Comparison of ENCODE assay signal across 8 cellular contexts in the genomic region with DNA sequence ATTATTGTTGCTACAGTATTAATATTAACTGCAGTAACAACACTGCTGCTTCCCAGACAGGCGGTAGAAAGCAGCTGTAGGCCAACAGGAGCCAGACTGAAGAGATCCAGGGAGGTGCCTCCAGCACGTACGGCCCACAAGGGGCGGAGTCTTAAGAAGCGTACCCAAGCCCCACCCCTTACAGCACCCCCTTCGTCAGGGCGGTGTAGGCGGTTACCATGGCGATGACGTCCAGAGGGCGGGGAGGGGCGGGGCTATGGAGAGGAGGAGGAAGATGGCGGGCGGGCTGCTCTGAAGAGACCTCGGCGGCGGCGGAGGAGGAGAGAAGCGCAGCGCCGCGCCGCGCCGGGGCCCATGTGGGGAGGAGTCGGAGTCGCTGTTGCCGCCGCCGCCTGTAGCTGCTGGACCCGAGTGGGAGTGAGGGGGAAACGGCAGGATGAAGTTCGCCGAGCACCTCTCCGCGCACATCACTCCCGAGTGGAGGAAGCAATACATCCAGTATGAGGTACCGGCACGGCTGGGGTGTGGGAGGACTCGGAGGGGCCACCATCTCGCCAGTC. TPM values are rescaled to one million over a fixed set of nuclear protein-coding genes. Genes with fewer than 3 reads are reported as not detected.
DNase-seq lines count a peak whose midpoint lies in the region; ATAC-seq and TF ChIP-seq lines count a peak whose summit lies in the region.

TSS of gene XPR1 (plus strand) at position 257 of the 560 bp plus-strand sequence. CDS start at position 437, 180 bp downstream.

- no peaks in the 10 kb centered on the region for H3K36me3 Mint-ChIP-seq in activated CD4-positive, alpha-beta T cell treated with anti-CD3 and anti-CD28 coated beads for 36 hours (ENCODE audit: low read depth)

- TF ChIP-seq CTCF in BJ (IDR thresholded peaks at IDR 0.05; ENCODE audit: insufficient read depth, low read depth, low read length) (peak; percentile 41; the same call in 1 of the 2 replicates), choroid plexus epithelial cell (conservative IDR thresholded peaks at IDR 0.05; ENCODE audit: low read depth, low read length) (peak; percentile 59)

- no peaks in the 10 kb centered on the region for H3K9me3 Mint-ChIP-seq in activated CD4-positive, alpha-beta T cell treated with anti-CD3 and anti-CD28 coated beads for 36 hours (ENCODE audit: low read depth)

- CTCF ChIA-PET in BJ (lab: Yijun Ruan, JAX): interaction anchor here (1.0 to 1.9 kb wide), 4 partner anchors 8 to 232 kb away, joined by 3 to 6 read pairs (median 4); no protein-coding TSS in a partner anchor
- CTCF ChIA-PET in activated CD4-positive, alpha-beta T cell treated with anti-CD3 and anti-CD28 coated beads for 36 hours (lab: Charles Lee): interaction anchor here (0.6 to 1.5 kb wide), 6 partner anchors 9 to 456 kb away, joined by 3 to 6 read pairs (median 3); no protein-coding TSS in a partner anchor

- H3K4me1 Mint-ChIP-seq in activated CD4-positive, alpha-beta T cell treated with anti-CD3 and anti-CD28 coated beads for 36 hours: peaks cover 9% of the 10 kb centered on the region

- H3K4me3 Mint-ChIP-seq in activated CD4-positive, alpha-beta T cell treated with anti-CD3 and anti-CD28 coated beads for 36 hours: no peak within 1 kb of the TSS

- H3K4me3 ChIP-seq in BJ (ENCODE audit: low read depth, low read length) (peak within 1 kb of the TSS; percentile 99), choroid plexus epithelial cell (ENCODE audit: low read depth, low read length) (peak within 1 kb of the TSS; percentile 95)

- H3K27me3 ChIP-seq in BJ (ENCODE audit: control insufficient read depth, insufficient read depth, low read length): no peaks in the 10 kb centered on the region

- no peaks in the 10 kb centered on the region for H3K36me3 ChIP-seq in BJ (ENCODE audit: control insufficient read depth, insufficient read depth, low read length)

- POLR2A ChIA-PET in BJ (lab: Charles Lee): no interaction called here
- POLR2A ChIA-PET in activated CD4-positive, alpha-beta T cell treated with anti-CD3 and anti-CD28 coated beads for 36 hours (lab: Charles Lee): interaction anchor here (0.6 to 0.7 kb wide), 3 partner anchors 129 to 1574 kb away, joined by 3 to 4 read pairs (median 3); no protein-coding TSS in a partner anchor

- intact Hi-C loops in activated CD4-positive, alpha-beta T cell treated with anti-CD3 and anti-CD28 coated beads for 36 hours (cut with DNase I, micrococcal nuclease): loop anchor here (1.0 to 10.0 kb wide), 13 partner anchors 60 to 1395 kb away; partner anchors contain the start of genes ACBD6 (in 2 of the 2), IER5 (in 2 of the 2), CEP350 (in 1 of the 2) and QSOX1 (in 1 of the 2)

- DNase-seq in BJ (ENCODE audit: low read depth): peak; percentile 89
- peak; percentile 67 for DNase-seq in GM19238 (ENCODE audit: insufficient read length, low spot score)
- DNase-seq in NCI-H524 (lab: John Stamatoyannopoulos, UW): peak; percentile 94 to 98
- peak; percentile 99 for DNase-seq in activated CD4-positive, alpha-beta T cell treated with anti-CD3 and anti-CD28 coated beads for 36 hours
- peak; percentile 100 for DNase-seq in choroid plexus epithelial cell (ENCODE audit: low read depth)
- peak; percentile 99 for DNase-seq in kidney tubule cell (ENCODE audit: low spot score)
- DNase-seq in stimulated activated CD4-positive, alpha-beta T cell treated with anti-CD3 and anti-CD28 coated beads, Interleukin-1b, Interleukin-23, amount 100 ng/mL, for 24 hours (ENCODE audit: low read depth in 4 of 4, low spot score in 1 of 4): peak; percentile 97 to 99 (median 98)

- peak; percentile 94 for ATAC-seq in HG03442 (IDR thresholded peaks at IDR 0.05; ENCODE audit: unreplicated experiment)
- ATAC-seq in activated CD4-positive, alpha-beta T cell treated with anti-CD3 and anti-CD28 coated beads for 36 hours: peak; percentile 99

- H3K27me3 Mint-ChIP-seq in activated CD4-positive, alpha-beta T cell treated with anti-CD3 and anti-CD28 coated beads for 36 hours: peaks cover 3% of the 10 kb centered on the region

- H3K27ac Mint-ChIP-seq in activated CD4-positive, alpha-beta T cell treated with anti-CD3 and anti-CD28 coated beads for 36 hours: peak within 1 kb of the TSS; percentile 76

RNA-seq across cellular contexts. Expression of gene XPR1, which starts in this region (rescaled TPM):
- 17.3 and 33.9 TPM in 2 replicates for polyA plus RNA-seq in BJ (2011; rRNA removed)
- 19.5 and 23.1 TPM in 2 replicates for polyA minus RNA-seq in BJ (2011; rRNA and poly(A)+ RNA removed)
- 10 to 100 TPM; 18.4 to 25.2 TPM for total RNA-seq in activated CD4-positive, alpha-beta T cell treated with anti-CD3 and anti-CD28 coated beads for 36 hours

Comparison
In these comparisons a context has a peak if more than half of its experiments do, and no peak if none do; other contexts are left out.
1. Peak in every context shown above with its lines: DNase-seq, ATAC-seq and H3K4me3 ChIP-seq.